Comparison of ENCODE assay signal across 1 cellular context in genomic region chr11:111978028-111978771, GRCh38.
TF ChIP-seq lines count a peak whose summit lies in the region.

No MANE protein-coding gene starts in this region.

TF ChIP-seq in HepG2, 621 proteins besides CTCF, POLR2A, EP300 and RAD21:
- no peak for TF ChIP-seq RBM22 (optimal IDR thresholded peaks at IDR 0.05; ENCODE audit: low read length)
- peak; percentile 23; the same call in 1 of the 2 replicates for TF ChIP-seq SRF (IDR thresholded peaks at IDR 0.05; ENCODE audit: low read depth, low read length)
